18 cellular contexts compared by ENCODE assay signal in the genomic region with DNA sequence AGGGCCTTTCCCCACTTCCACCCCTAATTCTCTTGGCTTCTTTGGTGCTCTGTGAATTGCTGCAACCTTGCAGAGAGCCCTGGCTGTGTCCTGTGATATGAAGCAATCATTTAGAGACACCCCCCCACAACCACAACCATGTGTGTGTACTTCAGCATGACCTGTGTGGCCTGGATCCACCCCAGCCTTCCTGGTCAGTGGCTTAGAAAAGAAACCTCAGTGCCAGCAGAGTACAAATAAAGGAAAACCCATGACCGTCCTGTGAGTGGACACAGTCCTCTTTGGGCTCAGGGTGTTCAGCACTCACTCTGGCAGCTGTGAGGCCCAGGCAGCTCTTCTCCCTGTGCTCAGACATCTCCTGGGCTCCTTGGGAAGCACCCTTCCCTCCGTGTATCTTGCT.
DNase-seq lines count a peak whose midpoint lies in the region; ATAC-seq and TF ChIP-seq lines count a peak whose summit lies in the region.
"Had no signal": no experiment of that assay in that cellular context is flagged by ENCODE, and none has a peak within 500 bp of the region (broad histone marks: within the 10 kb centered on the region; RNA-seq: fewer than 3 reads in every experiment).

No MANE protein-coding gene starts in this region.

- no peak overlapping the region for H3K27ac Mint-ChIP-seq in HFFc6
- H3K27ac Mint-ChIP-seq: GM23338 had no signal

- no peaks in the 10 kb centered on the region for H3K4me1 ChIP-seq in RWPE2 (ENCODE audit: insufficient read depth, poor library complexity, severe bottlenecking)
- H3K4me1 ChIP-seq in sigmoid colon, result peaks cover 0 to 46% (median 43%) of the 10 kb centered on the region in 4 donors
- peaks cover 9 to 17% (median 12%) of the 10 kb centered on the region in 4 donors for H3K4me1 ChIP-seq in transverse colon

- no peak for TF ChIP-seq EP300 in sigmoid colon (IDR thresholded peaks at IDR 0.05)
- no peak for TF ChIP-seq EP300 in transverse colon (IDR thresholded peaks at IDR 0.05; ENCODE audit: low read depth)

- no peaks in the 10 kb centered on the region for H3K36me3 ChIP-seq in RWPE2 (ENCODE audit: low read depth)
- no peaks in the 10 kb centered on the region for H3K36me3 ChIP-seq in sigmoid colon
- H3K36me3 ChIP-seq in transverse colon, result no peaks in the 10 kb centered on the region
- H3K36me3 ChIP-seq: MG63 had no signal

- ATAC-seq in RWPE2 (ENCODE audit: low read depth) (no peak), HG03039 (IDR thresholded peaks at IDR 0.05; ENCODE audit: unreplicated experiment) (no peak)
- ATAC-seq: GM12878, GM23338 had no signal

- no peak for TF ChIP-seq CTCF in RWPE2 (IDR thresholded peaks at IDR 0.05; ENCODE audit: poor library complexity, severe bottlenecking)
- TF ChIP-seq CTCF in fibroblast of villous mesenchyme (IDR thresholded peaks at IDR 0.05; ENCODE audit: insufficient read depth, low read depth, low read length), result no peak
- TF ChIP-seq CTCF in sigmoid colon (IDR thresholded peaks at IDR 0.05), result no peak
- no peak for TF ChIP-seq CTCF in transverse colon (IDR thresholded peaks at IDR 0.05)
- TF ChIP-seq CTCF in HFFc6 (IDR thresholded peaks at IDR 0.05), result no peak

- H3K4me3 Mint-ChIP-seq in HFFc6, result no peak overlapping the region
- H3K4me3 Mint-ChIP-seq: GM23338 had no signal

- in situ Hi-C loops in transverse colon (cut with MboI; ENCODE audit: low pct_ligation_motif_present in 1 of 4, low pct_unique_long_range_greater_than_20kb in 1 of 4, low sequenced_read_pairs in 3 of 4), result no loop called here

- no peak overlapping the region for H3K4me3 ChIP-seq in RWPE2 (ENCODE audit: severe bottlenecking)
- H3K4me3 ChIP-seq in fibroblast of villous mesenchyme (ENCODE audit: low read depth, low read length), result no peak overlapping the region
- H3K4me3 ChIP-seq in sigmoid colon, result no peak overlapping the region
- no peak overlapping the region for H3K4me3 ChIP-seq in transverse colon
- H3K4me3 ChIP-seq: GM12878, GM23338, MG63 had no signal

- H3K27me3 ChIP-seq in RWPE2 (ENCODE audit: insufficient read depth, poor library complexity, severe bottlenecking) (peaks cover 10% of the 10 kb centered on the region), sigmoid colon (no peaks in the 10 kb centered on the region), transverse colon (no peaks in the 10 kb centered on the region)
- H3K27me3 ChIP-seq: MG63 had no signal

- H3K27me3 Mint-ChIP-seq in HFFc6 (ENCODE audit: insufficient read depth), result peaks cover 21% of the 10 kb centered on the region

- H3K4me1 Mint-ChIP-seq in HFFc6 (ENCODE audit: low read depth), result no peaks in the 10 kb centered on the region

- intact Hi-C loops in sigmoid colon (cut with DNase I) (loop anchor here (10.0 kb wide), 1 partner anchor 980 kb away; a partner anchor contains a TSS), transverse colon (cut with DNase I; ENCODE audit: low total_unique reads) (no loop called here)

- DNase-seq in M059J (ENCODE audit: low read depth) (peak; percentile 5), RWPE2 (ENCODE audit: low spot score) (peak; percentile 13), fibroblast of villous mesenchyme (ENCODE audit: low read depth) (peak; percentile 61), sigmoid colon (peak; percentile 78), transverse colon (no peak), 8988T (no peak), HFFc6 (no peak)
- DNase-seq: C1 segment of cervical spinal cord, DMS79 treated with DMSO at 0.1 percent for 48 hours, MG63, NCI-H1105 treated with DMSO at 0.1 percent for 48 hours, NCI-H187 treated with DMSO at 0.1 percent for 48 hours, NCI-H446, NCI-H69, SIG-M5 had no signal

- H3K9me3 Mint-ChIP-seq in HFFc6, result peaks cover 64% of the 10 kb centered on the region

- H3K27ac ChIP-seq in RWPE2 (ENCODE audit: poor library complexity, severe bottlenecking) (no peak overlapping the region), sigmoid colon (no peak overlapping the region), transverse colon (no peak overlapping the region)

- H3K9me3 ChIP-seq in RWPE2 (ENCODE audit: severe bottlenecking), result no peaks in the 10 kb centered on the region
- H3K9me3 ChIP-seq in sigmoid colon, result no peaks in the 10 kb centered on the region
- H3K9me3 ChIP-seq in transverse colon, result no peaks in the 10 kb centered on the region
- H3K9me3 ChIP-seq: MG63 had no signal

- WGBS in sigmoid colon, 2 donors, result 80 to 89% methylated on average over 2 of the region's 2 CpGs
- WGBS in transverse colon (ENCODE audit: low coverage in 1 of 2), 2 donors, result 72% methylated on average over 2 of the region's 2 CpGs; no CpG with 5 or more reads in 1 of the 2 donors

- TF ChIP-seq POLR2A in sigmoid colon (IDR thresholded peaks at IDR 0.05) (no peak), transverse colon (IDR thresholded peaks at IDR 0.05) (no peak)

- H3K36me3 Mint-ChIP-seq in HFFc6 (ENCODE audit: low read depth), result peaks cover 6% of the 10 kb centered on the region; the same call in 1 of the 2 replicates

Comparison
In these comparisons a context has a peak if more than half of its experiments do, and no peak if none do; other contexts are left out.
1. DNase-seq: peak in M059J (single experiment), RWPE2 (single experiment), fibroblast of villous mesenchyme (single experiment) and sigmoid colon (single experiment); none in transverse colon (single experiment), 8988T (single experiment) and HFFc6 (single experiment).